ENCODE assay signal across 1 cellular context in the genomic region with DNA sequence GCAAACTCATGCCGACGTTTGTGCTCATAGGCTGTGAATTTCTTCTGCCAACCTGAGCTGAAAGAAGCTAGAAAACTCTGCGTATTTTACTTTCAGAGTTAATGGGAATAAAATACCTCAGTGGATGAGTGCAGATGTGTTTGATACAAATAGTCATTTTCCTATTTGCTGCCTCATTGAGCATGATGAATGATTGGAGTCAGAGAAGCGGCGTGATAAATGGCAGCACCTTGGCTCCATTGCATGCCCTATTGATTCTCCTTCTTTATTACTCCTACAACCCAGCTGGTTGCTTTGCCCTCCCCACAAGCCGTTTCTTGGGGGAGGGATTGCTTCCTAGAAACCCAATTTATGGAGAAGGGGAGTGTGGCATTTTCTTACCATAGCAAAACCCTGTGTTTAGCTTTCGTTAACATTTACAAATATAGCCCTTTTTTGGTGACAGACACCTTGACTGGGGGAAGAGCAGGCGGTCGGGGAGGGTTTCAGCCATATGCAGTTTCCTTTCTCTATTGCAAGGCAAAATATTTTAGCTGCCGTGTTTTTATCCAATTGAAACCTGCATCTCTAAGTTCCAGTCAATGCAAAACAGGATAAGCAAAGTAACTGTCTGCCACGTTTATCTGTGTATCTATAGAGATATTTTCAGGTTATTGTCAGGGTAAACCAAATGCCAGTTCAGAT.
TF ChIP-seq lines count a peak whose summit lies in the region.

No MANE protein-coding gene starts in this region.

TF ChIP-seq in HEK293, 187 proteins besides CTCF, POLR2A, EP300 and RAD21 (continued from another document):
- TF ChIP-seq, protein P1, sequence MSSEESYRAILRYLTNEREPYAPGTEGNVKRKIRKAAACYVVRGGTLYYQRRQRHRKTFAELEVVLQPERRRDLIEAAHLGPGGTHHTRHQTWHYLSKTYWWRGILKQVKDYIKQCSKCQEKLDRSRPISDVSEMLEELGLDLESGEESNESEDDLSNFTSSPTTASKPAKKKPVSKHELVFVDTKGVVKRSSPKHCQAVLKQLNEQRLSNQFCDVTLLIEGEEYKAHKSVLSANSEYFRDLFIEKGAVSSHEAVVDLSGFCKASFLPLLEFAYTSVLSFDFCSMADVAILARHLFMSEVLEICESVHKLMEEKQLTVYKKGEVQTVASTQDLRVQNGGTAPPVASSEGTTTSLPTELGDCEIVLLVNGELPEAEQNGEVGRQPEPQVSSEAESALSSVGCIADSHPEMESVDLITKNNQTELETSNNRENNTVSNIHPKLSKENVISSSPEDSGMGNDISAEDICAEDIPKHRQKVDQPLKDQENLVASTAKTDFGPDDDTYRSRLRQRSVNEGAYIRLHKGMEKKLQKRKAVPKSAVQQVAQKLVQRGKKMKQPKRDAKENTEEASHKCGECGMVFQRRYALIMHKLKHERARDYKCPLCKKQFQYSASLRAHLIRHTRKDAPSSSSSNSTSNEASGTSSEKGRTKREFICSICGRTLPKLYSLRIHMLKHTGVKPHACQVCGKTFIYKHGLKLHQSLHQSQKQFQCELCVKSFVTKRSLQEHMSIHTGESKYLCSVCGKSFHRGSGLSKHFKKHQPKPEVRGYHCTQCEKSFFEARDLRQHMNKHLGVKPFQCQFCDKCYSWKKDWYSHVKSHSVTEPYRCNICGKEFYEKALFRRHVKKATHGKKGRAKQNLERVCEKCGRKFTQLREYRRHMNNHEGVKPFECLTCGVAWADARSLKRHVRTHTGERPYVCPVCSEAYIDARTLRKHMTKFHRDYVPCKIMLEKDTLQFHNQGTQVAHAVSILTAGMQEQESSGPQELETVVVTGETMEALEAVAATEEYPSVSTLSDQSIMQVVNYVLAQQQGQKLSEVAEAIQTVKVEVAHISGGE (tag by site-specific recombination; conservative IDR thresholded peaks at IDR 0.05; ENCODE audit: low read depth) = no peak
- TF ChIP-seq TCF7L2 (IDR thresholded peaks at IDR 0.05; ENCODE audit: borderline replicate concordance, low read depth, low read length) = 0 out of 2 replicates have a peak, but pooled peaks have one; percentile 44
- TF ChIP-seq KLF10 (tag by site-specific recombination; IDR thresholded peaks at IDR 0.05) = 0 out of 2 replicates have a peak, but pooled peaks have one; percentile 28
- TF ChIP-seq SP7 (tag by site-specific recombination; IDR thresholded peaks at IDR 0.05) = peak; percentile 79
- TF ChIP-seq FEZF1 (tag by site-specific recombination; IDR thresholded peaks at IDR 0.05) = peak; percentile 25; the same call in 1 of the 2 replicates
- peak; percentile 32; the same call in 1 of the 2 replicates for TF ChIP-seq MZF1 (tag by site-specific recombination; IDR thresholded peaks at IDR 0.05; ENCODE audit: borderline replicate concordance)
- TF ChIP-seq ZNF394 (tag by site-specific recombination; IDR thresholded peaks at IDR 0.05; ENCODE audit: borderline replicate concordance) = no peak
- TF ChIP-seq ZNF624 (tag by site-specific recombination; IDR thresholded peaks at IDR 0.05) = no peak
- TF ChIP-seq OSR2 (tag by site-specific recombination; IDR thresholded peaks at IDR 0.05) = 0 out of 2 replicates have a peak, but pooled peaks have one; percentile 26
- TF ChIP-seq, protein P2, sequence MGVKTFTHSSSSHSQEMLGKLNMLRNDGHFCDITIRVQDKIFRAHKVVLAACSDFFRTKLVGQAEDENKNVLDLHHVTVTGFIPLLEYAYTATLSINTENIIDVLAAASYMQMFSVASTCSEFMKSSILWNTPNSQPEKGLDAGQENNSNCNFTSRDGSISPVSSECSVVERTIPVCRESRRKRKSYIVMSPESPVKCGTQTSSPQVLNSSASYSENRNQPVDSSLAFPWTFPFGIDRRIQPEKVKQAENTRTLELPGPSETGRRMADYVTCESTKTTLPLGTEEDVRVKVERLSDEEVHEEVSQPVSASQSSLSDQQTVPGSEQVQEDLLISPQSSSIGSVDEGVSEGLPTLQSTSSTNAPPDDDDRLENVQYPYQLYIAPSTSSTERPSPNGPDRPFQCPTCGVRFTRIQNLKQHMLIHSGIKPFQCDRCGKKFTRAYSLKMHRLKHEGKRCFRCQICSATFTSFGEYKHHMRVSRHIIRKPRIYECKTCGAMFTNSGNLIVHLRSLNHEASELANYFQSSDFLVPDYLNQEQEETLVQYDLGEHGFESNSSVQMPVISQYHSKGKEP (tag by site-specific recombination; IDR thresholded peaks at IDR 0.05) = peak; percentile 9; the same call in 1 of the 2 replicates
- TF ChIP-seq, protein P3, sequence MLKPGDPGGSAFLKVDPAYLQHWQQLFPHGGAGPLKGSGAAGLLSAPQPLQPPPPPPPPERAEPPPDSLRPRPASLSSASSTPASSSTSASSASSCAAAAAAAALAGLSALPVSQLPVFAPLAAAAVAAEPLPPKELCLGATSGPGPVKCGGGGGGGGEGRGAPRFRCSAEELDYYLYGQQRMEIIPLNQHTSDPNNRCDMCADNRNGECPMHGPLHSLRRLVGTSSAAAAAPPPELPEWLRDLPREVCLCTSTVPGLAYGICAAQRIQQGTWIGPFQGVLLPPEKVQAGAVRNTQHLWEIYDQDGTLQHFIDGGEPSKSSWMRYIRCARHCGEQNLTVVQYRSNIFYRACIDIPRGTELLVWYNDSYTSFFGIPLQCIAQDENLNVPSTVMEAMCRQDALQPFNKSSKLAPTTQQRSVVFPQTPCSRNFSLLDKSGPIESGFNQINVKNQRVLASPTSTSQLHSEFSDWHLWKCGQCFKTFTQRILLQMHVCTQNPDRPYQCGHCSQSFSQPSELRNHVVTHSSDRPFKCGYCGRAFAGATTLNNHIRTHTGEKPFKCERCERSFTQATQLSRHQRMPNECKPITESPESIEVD (tag by site-specific recombination; IDR thresholded peaks at IDR 0.05) = peak; percentile 67
- TF ChIP-seq, protein P4, sequence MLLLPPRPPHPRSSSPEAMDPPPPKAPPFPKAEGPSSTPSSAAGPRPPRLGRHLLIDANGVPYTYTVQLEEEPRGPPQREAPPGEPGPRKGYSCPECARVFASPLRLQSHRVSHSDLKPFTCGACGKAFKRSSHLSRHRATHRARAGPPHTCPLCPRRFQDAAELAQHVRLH (tag by site-specific recombination; IDR thresholded peaks at IDR 0.05) = 0 out of 2 replicates have a peak, but pooled peaks have one; percentile 11
